Comparison of ENCODE assay signal across 25 cellular contexts in the genomic region with DNA sequence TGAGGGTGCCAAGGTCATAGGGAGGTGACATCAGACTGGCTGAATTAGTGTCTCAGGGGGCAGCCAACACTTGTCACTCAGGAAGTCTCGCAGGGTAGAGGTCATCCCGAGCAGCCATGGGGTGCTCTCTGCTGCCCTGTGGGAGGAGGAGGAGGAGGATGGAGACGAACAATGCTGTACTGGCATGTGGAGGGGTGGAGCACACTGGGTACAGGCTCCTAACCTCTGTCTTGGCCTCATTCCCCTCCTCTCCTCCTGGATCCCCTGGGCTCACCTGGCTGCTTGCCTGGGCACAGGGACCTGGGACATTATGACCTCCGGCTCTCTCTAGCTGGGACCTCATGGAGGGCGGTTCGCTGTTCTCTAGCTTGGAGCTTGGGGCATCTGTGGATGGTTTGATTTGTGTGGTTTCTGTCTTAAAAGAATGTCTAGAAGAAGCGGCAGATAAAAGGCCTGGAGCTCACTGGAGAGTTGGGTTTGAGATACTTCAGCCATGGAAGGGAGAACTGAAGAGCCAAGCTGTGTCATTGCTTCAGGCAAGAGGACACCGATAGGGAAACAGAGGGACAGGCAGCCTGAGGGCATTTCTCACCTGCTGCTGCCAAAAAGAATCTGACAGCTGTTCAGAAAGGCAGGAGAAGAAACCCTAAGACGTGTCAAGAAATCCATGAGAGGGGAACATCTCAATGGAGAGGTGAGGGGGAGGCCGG.
DNase-seq lines count a peak whose midpoint lies in the region; ATAC-seq and TF ChIP-seq lines count a peak whose summit lies in the region.
"Had no signal": no experiment of that assay in that cellular context is flagged by ENCODE, and none has a peak within 500 bp of the region (broad histone marks: within the 10 kb centered on the region; RNA-seq: fewer than 3 reads in every experiment).

No MANE protein-coding gene starts in this region.

- H3K9ac ChIP-seq in mammary epithelial cell (ENCODE audit: insufficient read depth, low read length) (no peak overlapping the region), trophoblast cell (ENCODE audit: low read length) (no peak overlapping the region)

- H4K91ac ChIP-seq in trophoblast cell (ENCODE audit: low read depth, low read length) = no peak overlapping the region

- no peak overlapping the region for H4K8ac ChIP-seq in trophoblast cell (ENCODE audit: low read depth, low read length)

- in situ Hi-C loops in mammary epithelial cell (cut with MboI; ENCODE audit: low sequenced_read_pairs in 2 of 2) (no loop called here), transverse colon (cut with MboI; ENCODE audit: low pct_ligation_motif_present in 1 of 4, low pct_unique_long_range_greater_than_20kb in 1 of 4, low sequenced_read_pairs in 3 of 4) (no loop called here)

- TF ChIP-seq POLR2A in breast epithelium (IDR thresholded peaks at IDR 0.05) (no peak), transverse colon (IDR thresholded peaks at IDR 0.05) (no peak)

- no peak overlapping the region for H3K14ac ChIP-seq in trophoblast cell (ENCODE audit: low read length)

- no peak overlapping the region for H3K4ac ChIP-seq in trophoblast cell (ENCODE audit: low read depth, low read length)

- no peaks in the 10 kb centered on the region for H4K20me1 ChIP-seq in mammary epithelial cell (ENCODE audit: insufficient read depth, low read length)

- TF ChIP-seq EP300 in transverse colon (IDR thresholded peaks at IDR 0.05; ENCODE audit: low read depth) = no peak

- H3K36me3 ChIP-seq in breast epithelium (no peaks in the 10 kb centered on the region), mammary epithelial cell (ENCODE audit: insufficient read depth, low read length) (no peaks in the 10 kb centered on the region), trophoblast cell (ENCODE audit: control insufficient read depth in 1 of 2, insufficient read depth in 2 of 2, low read length in 2 of 2) (no peaks in the 10 kb centered on the region), transverse colon (no peaks in the 10 kb centered on the region)
- H3K36me3 ChIP-seq: upper lobe of left lung had no signal

- H2BK12ac ChIP-seq in trophoblast cell (ENCODE audit: low read length) = no peak overlapping the region

- DNase-seq in breast epithelium (ENCODE audit: low spot score in 2 of 2) (no peak), mammary epithelial cell (no peak), trophoblast cell (peak; percentile 44 to 71), transverse colon (no peak), NCI-H187 treated with DMSO at 0.1 percent for 48 hours (lab: John Stamatoyannopoulos, UW) (no peak)
- DNase-seq in NK-92 treated with Interleukin-12 subunit alpha and Interleukin-12 subunit beta, amount 100 ng/mL, for 24 hours (lab: John Stamatoyannopoulos, UW) = no peak
- DNase-seq: activated CD4-positive, alpha-beta T cell treated with anti-CD3 and anti-CD28 coated beads, Interleukin-2, amount 10 ng/mL, durations not matched to agents 7 days and 5 days; activated naive CD8-positive, alpha-beta T cell treated with anti-CD3 and anti-CD28 coated beads, Interleukin-2, amount 50 U/mL, for 24 hours; activated T-cell treated with anti-CD3 and anti-CD28 coated beads, Interleukin-2, amount 50 U/mL, for 4 hours; CD4-positive, CD25-positive, alpha-beta regulatory T cell; effector CD8-positive, alpha-beta T cell; glutamatergic neuron; KBM-7; NCI-H1417 treated with DMSO at 0.1 percent for 48 hours; NCI-H446; SIG-M5; stimulated activated CD4-positive, alpha-beta T cell treated with anti-CD3 and anti-CD28 coated beads, Interleukin-1b, Interleukin-23, amount 100 ng/mL, for 48 hours; stimulated activated CD8-positive, alpha-beta memory T cell treated with anti-CD3 and anti-CD28 coated beads, Interleukin-4, amount 100 ng/mL, for 48 hours had no signal

- H3K4me3 ChIP-seq in breast epithelium = no peak overlapping the region
- no peak overlapping the region for H3K4me3 ChIP-seq in mammary epithelial cell (replicated peaks in 1 of 3; ENCODE audit: insufficient read depth in 1 of 3, low read depth in 2 of 3, low read length in 3 of 3)
- no peak overlapping the region for H3K4me3 ChIP-seq in trophoblast cell (ENCODE audit: low read depth, low read length)
- H3K4me3 ChIP-seq in transverse colon = no peak overlapping the region
- H3K4me3 ChIP-seq: upper lobe of left lung had no signal

- no peak overlapping the region for H3K18ac ChIP-seq in trophoblast cell (ENCODE audit: low read length)

- BruUV-seq in mammary epithelial cell (replicated peaks; lab: Mats Ljungman, UMichigan) = no TSS peak

- TF ChIP-seq CTCF in breast epithelium (IDR thresholded peaks at IDR 0.05) = no peak
- TF ChIP-seq CTCF in mammary epithelial cell (conservative IDR thresholded peaks at IDR 0.05 in 1 of 2, IDR thresholded peaks at IDR 0.05 in 1 of 2; ENCODE audit: extremely low read depth in 1 of 2, insufficient read depth in 1 of 2, low read depth in 1 of 2, low read length in 2 of 2) = no peak
- no peak for TF ChIP-seq CTCF in transverse colon (IDR thresholded peaks at IDR 0.05)

- ATAC-seq in GM21367 (IDR thresholded peaks at IDR 0.05; ENCODE audit: unreplicated experiment) = no peak
- ATAC-seq: activated naive CD8-positive, alpha-beta T cell treated with anti-CD3 and anti-CD28 coated beads, Interleukin-2, amount 50 U/mL, for 24 hours; activated T-cell treated with anti-CD3 and anti-CD28 coated beads, Interleukin-2, amount 50 U/mL, for 4 hours; HCT116; WTC11 had no signal

- intact Hi-C loops in breast epithelium (cut with DNase I; ENCODE audit: low total_unique reads) (no loop called here), mammary epithelial cell (cut with micrococcal nuclease) (no loop called here), transverse colon (cut with DNase I; ENCODE audit: low total_unique reads) (no loop called here)

- H2AFZ ChIP-seq in mammary epithelial cell (ENCODE audit: low read depth, low read length) (no peak overlapping the region), trophoblast cell (ENCODE audit: insufficient read depth, low read length, poor library complexity) (no peak overlapping the region)

- no peak overlapping the region for H3K23ac ChIP-seq in trophoblast cell (ENCODE audit: low read length)

- CTCF ChIA-PET in mammary epithelial cell (lab: Charles Lee; ENCODE audit: low non-redundant PET) = no interaction called here

- H3K4me1 ChIP-seq in breast epithelium (peaks cover 0 to 6% of the 10 kb centered on the region in 2 donors), mammary epithelial cell (ENCODE audit: insufficient read depth, low read length) (peaks cover 4% of the 10 kb centered on the region), trophoblast cell (ENCODE audit: control insufficient read depth in 1 of 2, insufficient read depth in 2 of 2, low read length in 2 of 2) (peaks cover 0 to 8% of the 10 kb centered on the region in 2 experiments), transverse colon (peaks cover 0 to 33% (median 17%) of the 10 kb centered on the region in 4 donors)

- H3K79me2 ChIP-seq in mammary epithelial cell (ENCODE audit: insufficient read depth, low read length) (no peaks in the 10 kb centered on the region), trophoblast cell (ENCODE audit: control insufficient read depth, insufficient read depth, low read length, poor library complexity) (no peaks in the 10 kb centered on the region)

- H3K27ac ChIP-seq in breast epithelium (peak overlapping the region; percentile 14 to 36), mammary epithelial cell (ENCODE audit: insufficient read depth, low read depth, low read length) (no peak overlapping the region), layer of hippocampus (ENCODE audit: low read depth, low read length) (peak overlapping the region; percentile 64), trophoblast cell (ENCODE audit: low read depth, low read length) (no peak overlapping the region), transverse colon (peak overlapping the region; percentile 16 to 47 (median 39))
- H3K27ac ChIP-seq: 22Rv1, epithelial cell of prostate had no signal

- H3K27me3 ChIP-seq in breast epithelium (no peaks in the 10 kb centered on the region), mammary epithelial cell (ENCODE audit: insufficient read depth, low read length) (no peaks in the 10 kb centered on the region), layer of hippocampus (ENCODE audit: control insufficient read depth, insufficient read depth, low read length) (no peaks in the 10 kb centered on the region), trophoblast cell (ENCODE audit: insufficient read depth, low read length) (no peaks in the 10 kb centered on the region), transverse colon (no peaks in the 10 kb centered on the region)
- H3K27me3 ChIP-seq: upper lobe of left lung had no signal

- H3K9me3 ChIP-seq in breast epithelium = no peaks in the 10 kb centered on the region
- H3K9me3 ChIP-seq in mammary epithelial cell (replicated peaks; ENCODE audit: insufficient read depth, low read length) = no peaks in the 10 kb centered on the region
- H3K9me3 ChIP-seq in trophoblast cell (ENCODE audit: insufficient read depth, low read depth, low read length) = no peaks in the 10 kb centered on the region
- no peaks in the 10 kb centered on the region for H3K9me3 ChIP-seq in transverse colon
- H3K9me3 ChIP-seq: upper lobe of left lung had no signal

- H2BK120ac ChIP-seq in trophoblast cell (ENCODE audit: insufficient read depth, low read length, poor library complexity) = no peak overlapping the region

- H4K12ac ChIP-seq in trophoblast cell (ENCODE audit: low read depth, low read length) = no peak overlapping the region

- 71% methylated on average over 9 of the region's 10 CpGs for WGBS in mammary epithelial cell (ENCODE audit: low coverage, missing lambda C conversion rate)
- no CpG with 5 or more reads among the region's 10 CpGs for WGBS in trophoblast cell (ENCODE audit: extremely low coverage, insufficient coverage, insufficient read length)
- WGBS in transverse colon (ENCODE audit: low coverage in 1 of 2), 2 donors = 32 to 60% methylated on average over 3 to 10 of the region's 10 CpGs

- no peak overlapping the region for H2BK5ac ChIP-seq in trophoblast cell (ENCODE audit: low read depth, low read length, poor library complexity)

- dilution Hi-C loops in mammary epithelial cell (cut with HindIII; ENCODE audit: low sequenced_read_pairs) = no loop called here

- H2AK5ac ChIP-seq in trophoblast cell (ENCODE audit: low read length) = no peak overlapping the region

- H3K79me1 ChIP-seq in trophoblast cell (ENCODE audit: low read length) = peaks cover 3% of the 10 kb centered on the region

- H3K4me2 ChIP-seq in mammary epithelial cell (ENCODE audit: insufficient read depth, low read depth, low read length) (no peak overlapping the region), trophoblast cell (ENCODE audit: low read length) (no peak overlapping the region)

Comparison
In these comparisons a context has a peak if more than half of its experiments do, and no peak if none do; other contexts are left out.
1. H3K27ac ChIP-seq: peak in breast epithelium (2 of 2), layer of hippocampus (single experiment) and transverse colon (4 of 4); none in mammary epithelial cell (single experiment) and trophoblast cell (single experiment).
2. DNase-seq: peak in trophoblast cell (2 of 2); none in breast epithelium (0 of 2), mammary epithelial cell (single experiment), transverse colon (single experiment), NCI-H187 treated with DMSO at 0.1 percent for 48 hours (single experiment) and NK-92 treated with Interleukin-12 subunit alpha and Interleukin-12 subunit beta, amount 100 ng/mL, for 24 hours (single experiment).